In genomic region chr3:905217-905616, GRCh38 we compare ENCODE assay signal across 7 cellular contexts.
"Had no signal": no experiment of that assay in that cellular context is flagged by ENCODE, and none has a peak within 500 bp of the region (broad histone marks: within the 10 kb centered on the region; RNA-seq: fewer than 3 reads in every experiment).

No MANE protein-coding gene starts in this region.

- H3K27ac Mint-ChIP-seq: H9, IgD-negative memory B cell had no signal

- DNase-seq: GM23248, H9, HCEC 1CT, KG1 had no signal

- H3K4me1 Mint-ChIP-seq: IgD-negative memory B cell had no signal

- H3K27ac ChIP-seq: GM23248 had no signal

- H3K27me3 Mint-ChIP-seq: IgD-negative memory B cell had no signal

- H3K4me3 ChIP-seq: GM23248 had no signal

- H2AFZ ChIP-seq: GM23248 had no signal

- H3K9ac ChIP-seq: GM23248 had no signal

- FAIRE-seq: HepG2, HTR-8/SVneo had no signal

- H3K4me3 Mint-ChIP-seq: H9, IgD-negative memory B cell had no signal

- ATAC-seq: HepG2 had no signal
